In the genomic region with DNA sequence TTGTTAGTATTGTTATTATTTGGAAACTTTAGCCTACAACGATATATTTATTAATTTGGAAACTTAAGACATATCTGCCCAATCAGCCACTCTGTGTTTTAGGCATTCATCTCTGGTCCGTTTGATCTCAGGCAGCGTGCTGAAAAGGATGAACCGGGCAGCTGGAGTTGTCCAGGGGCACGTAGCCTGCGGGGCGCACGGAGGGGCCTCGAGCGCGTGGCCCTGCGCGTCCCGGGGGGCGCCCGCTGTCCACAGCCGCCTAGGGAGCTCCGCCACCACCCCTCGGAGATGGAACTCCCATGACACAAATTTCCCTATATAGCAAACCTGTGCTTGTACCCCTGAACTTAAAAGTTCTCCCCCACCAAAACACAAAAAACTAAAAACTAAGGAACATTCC, we compare ENCODE assay signal across 1 cellular context.
TF ChIP-seq lines count a peak whose summit lies in the region.

No MANE protein-coding gene starts in this region.

TF ChIP-seq in A549, 52 proteins besides CTCF, POLR2A, EP300 and RAD21 (continued from another document):
- TF ChIP-seq, protein P1, sequence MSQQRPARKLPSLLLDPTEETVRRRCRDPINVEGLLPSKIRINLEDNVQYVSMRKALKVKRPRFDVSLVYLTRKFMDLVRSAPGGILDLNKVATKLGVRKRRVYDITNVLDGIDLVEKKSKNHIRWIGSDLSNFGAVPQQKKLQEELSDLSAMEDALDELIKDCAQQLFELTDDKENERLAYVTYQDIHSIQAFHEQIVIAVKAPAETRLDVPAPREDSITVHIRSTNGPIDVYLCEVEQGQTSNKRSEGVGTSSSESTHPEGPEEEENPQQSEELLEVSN (IDR thresholded peaks at IDR 0.05; ENCODE audit: borderline replicate concordance, low read depth), result no peak
- TF ChIP-seq CHD2 (IDR thresholded peaks at IDR 0.05; ENCODE audit: low read length, partially characterized antibody), result no peak
- no peak for TF ChIP-seq PHF8 (IDR thresholded peaks at IDR 0.05; ENCODE audit: borderline replicate concordance, low read depth)
- TF ChIP-seq, protein P2, sequence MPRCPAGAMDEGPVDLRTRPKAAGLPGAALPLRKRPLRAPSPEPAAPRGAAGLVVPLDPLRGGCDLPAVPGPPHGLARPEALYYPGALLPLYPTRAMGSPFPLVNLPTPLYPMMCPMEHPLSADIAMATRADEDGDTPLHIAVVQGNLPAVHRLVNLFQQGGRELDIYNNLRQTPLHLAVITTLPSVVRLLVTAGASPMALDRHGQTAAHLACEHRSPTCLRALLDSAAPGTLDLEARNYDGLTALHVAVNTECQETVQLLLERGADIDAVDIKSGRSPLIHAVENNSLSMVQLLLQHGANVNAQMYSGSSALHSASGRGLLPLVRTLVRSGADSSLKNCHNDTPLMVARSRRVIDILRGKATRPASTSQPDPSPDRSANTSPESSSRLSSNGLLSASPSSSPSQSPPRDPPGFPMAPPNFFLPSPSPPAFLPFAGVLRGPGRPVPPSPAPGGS (IDR thresholded peaks at IDR 0.05), result no peak
- TF ChIP-seq NFE2L2 (conservative IDR thresholded peaks at IDR 0.05; ENCODE audit: low read length), result no peak
- no peak for TF ChIP-seq MYC (IDR thresholded peaks at IDR 0.05; ENCODE audit: borderline replicate concordance, low read length)
- TF ChIP-seq, protein P3, sequence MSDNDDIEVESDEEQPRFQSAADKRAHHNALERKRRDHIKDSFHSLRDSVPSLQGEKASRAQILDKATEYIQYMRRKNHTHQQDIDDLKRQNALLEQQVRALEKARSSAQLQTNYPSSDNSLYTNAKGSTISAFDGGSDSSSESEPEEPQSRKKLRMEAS (IDR thresholded peaks at IDR 0.05), result no peak
- TF ChIP-seq POLR2AphosphoS2 (conservative IDR thresholded peaks at IDR 0.05; ENCODE audit: low read length), result no peak
- TF ChIP-seq, protein P4, sequence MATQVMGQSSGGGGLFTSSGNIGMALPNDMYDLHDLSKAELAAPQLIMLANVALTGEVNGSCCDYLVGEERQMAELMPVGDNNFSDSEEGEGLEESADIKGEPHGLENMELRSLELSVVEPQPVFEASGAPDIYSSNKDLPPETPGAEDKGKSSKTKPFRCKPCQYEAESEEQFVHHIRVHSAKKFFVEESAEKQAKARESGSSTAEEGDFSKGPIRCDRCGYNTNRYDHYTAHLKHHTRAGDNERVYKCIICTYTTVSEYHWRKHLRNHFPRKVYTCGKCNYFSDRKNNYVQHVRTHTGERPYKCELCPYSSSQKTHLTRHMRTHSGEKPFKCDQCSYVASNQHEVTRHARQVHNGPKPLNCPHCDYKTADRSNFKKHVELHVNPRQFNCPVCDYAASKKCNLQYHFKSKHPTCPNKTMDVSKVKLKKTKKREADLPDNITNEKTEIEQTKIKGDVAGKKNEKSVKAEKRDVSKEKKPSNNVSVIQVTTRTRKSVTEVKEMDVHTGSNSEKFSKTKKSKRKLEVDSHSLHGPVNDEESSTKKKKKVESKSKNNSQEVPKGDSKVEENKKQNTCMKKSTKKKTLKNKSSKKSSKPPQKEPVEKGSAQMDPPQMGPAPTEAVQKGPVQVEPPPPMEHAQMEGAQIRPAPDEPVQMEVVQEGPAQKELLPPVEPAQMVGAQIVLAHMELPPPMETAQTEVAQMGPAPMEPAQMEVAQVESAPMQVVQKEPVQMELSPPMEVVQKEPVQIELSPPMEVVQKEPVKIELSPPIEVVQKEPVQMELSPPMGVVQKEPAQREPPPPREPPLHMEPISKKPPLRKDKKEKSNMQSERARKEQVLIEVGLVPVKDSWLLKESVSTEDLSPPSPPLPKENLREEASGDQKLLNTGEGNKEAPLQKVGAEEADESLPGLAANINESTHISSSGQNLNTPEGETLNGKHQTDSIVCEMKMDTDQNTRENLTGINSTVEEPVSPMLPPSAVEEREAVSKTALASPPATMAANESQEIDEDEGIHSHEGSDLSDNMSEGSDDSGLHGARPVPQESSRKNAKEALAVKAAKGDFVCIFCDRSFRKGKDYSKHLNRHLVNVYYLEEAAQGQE (IDR thresholded peaks at IDR 0.05), result no peak
- TF ChIP-seq, protein P5, sequence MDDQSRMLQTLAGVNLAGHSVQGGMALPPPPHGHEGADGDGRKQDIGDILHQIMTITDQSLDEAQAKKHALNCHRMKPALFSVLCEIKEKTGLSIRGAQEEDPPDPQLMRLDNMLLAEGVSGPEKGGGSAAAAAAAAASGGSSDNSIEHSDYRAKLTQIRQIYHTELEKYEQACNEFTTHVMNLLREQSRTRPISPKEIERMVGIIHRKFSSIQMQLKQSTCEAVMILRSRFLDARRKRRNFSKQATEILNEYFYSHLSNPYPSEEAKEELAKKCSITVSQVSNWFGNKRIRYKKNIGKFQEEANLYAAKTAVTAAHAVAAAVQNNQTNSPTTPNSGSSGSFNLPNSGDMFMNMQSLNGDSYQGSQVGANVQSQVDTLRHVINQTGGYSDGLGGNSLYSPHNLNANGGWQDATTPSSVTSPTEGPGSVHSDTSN (IDR thresholded peaks at IDR 0.05), result no peak
